Comparison of ENCODE assay signal across 8 cellular contexts in genomic region chr5:139565411-139566305, GRCh38. TPM values are rescaled to one million over a fixed set of nuclear protein-coding genes. Genes with fewer than 3 reads are reported as not detected.
DNase-seq lines count a peak whose midpoint lies in the region; ATAC-seq, FAIRE-seq and TF ChIP-seq lines count a peak whose summit lies in the region.

No MANE protein-coding gene starts in this region.

- H3K27me3 ChIP-seq in esophagus squamous epithelium, result no peaks in the 10 kb centered on the region

- no peak for ATAC-seq in A549
- peak; percentile 42 for ATAC-seq in GM19043 (IDR thresholded peaks at IDR 0.05; ENCODE audit: low read depth, unreplicated experiment)
- peak; percentile 35 for ATAC-seq in HG03575 (IDR thresholded peaks at IDR 0.05; ENCODE audit: extremely low read depth, insufficient number of reproducible peaks, low FRiP score, unreplicated experiment)

- TF ChIP-seq RAD21 in A549 (conservative IDR thresholded peaks at IDR 0.05 in 1 of 2, IDR thresholded peaks at IDR 0.05 in 1 of 2), result no peak

- H3K4me1 ChIP-seq in A549 (peaks cover 39% of the 10 kb centered on the region), esophagus squamous epithelium (peaks cover 20 to 87% (median 57%) of the 10 kb centered on the region in 3 donors)

- peaks cover 63% of the 10 kb centered on the region for H3K36me3 Mint-ChIP-seq in activated CD4-positive, alpha-beta T cell treated with anti-CD3 and anti-CD28 coated beads, Interleukin-2, amount 10 ng/mL, durations not matched to agents 7 days and 5 days (ENCODE audit: low read depth)

- peak overlapping the region; percentile 96 for H3K27ac Mint-ChIP-seq in activated CD4-positive, alpha-beta T cell treated with anti-CD3 and anti-CD28 coated beads, Interleukin-2, amount 10 ng/mL, durations not matched to agents 7 days and 5 days

- H3K4me3 ChIP-seq in A549 (no peak overlapping the region), esophagus squamous epithelium (peak overlapping the region in 1 of 4 donors; percentile 24)

- no peak for DNase-seq in A549 (ENCODE audit: low read depth in 1 of 2, low spot score in 1 of 2)
- peak; percentile 82 for DNase-seq in activated CD4-positive, alpha-beta T cell treated with anti-CD3 and anti-CD28 coated beads, Interleukin-2, amount 10 ng/mL, durations not matched to agents 7 days and 5 days
- DNase-seq in esophagus squamous epithelium (lab: John Stamatoyannopoulos, UW), result no peak
- peak; percentile 26 for DNase-seq in stimulated activated CD4-positive, alpha-beta T cell treated with anti-CD3 and anti-CD28 coated beads, Interleukin-4, amount 100 ng/mL, for 24 hours
- no peak for DNase-seq in NCI-H2196 treated with DMSO at 0.1 percent for 48 hours (lab: John Stamatoyannopoulos, UW; ENCODE audit: unreplicated experiment)
- no peak for DNase-seq in globus pallidus (ENCODE audit: low spot score)

- no peak for TF ChIP-seq EP300 in A549 (IDR thresholded peaks at IDR 0.05)

- FAIRE-seq in A549 (lab: Jason Lieb, UNC), result no peak

- H3K4me3 Mint-ChIP-seq in activated CD4-positive, alpha-beta T cell treated with anti-CD3 and anti-CD28 coated beads, Interleukin-2, amount 10 ng/mL, durations not matched to agents 7 days and 5 days, result peak overlapping the region; percentile 89

- WGBS in A549 (ENCODE audit: missing lambda C conversion rate), result 88% methylated on average over 6 of the region's 6 CpGs
- 21 to 75% methylated on average over 2 to 6 of the region's 6 CpGs for WGBS in esophagus squamous epithelium, 2 donors

- H3K4me1 Mint-ChIP-seq in activated CD4-positive, alpha-beta T cell treated with anti-CD3 and anti-CD28 coated beads, Interleukin-2, amount 10 ng/mL, durations not matched to agents 7 days and 5 days, result peaks cover 70% of the 10 kb centered on the region

- intact Hi-C loops in esophagus squamous epithelium (cut with DNase I), result no loop called here

- no peaks in the 10 kb centered on the region for H3K9me3 Mint-ChIP-seq in activated CD4-positive, alpha-beta T cell treated with anti-CD3 and anti-CD28 coated beads, Interleukin-2, amount 10 ng/mL, durations not matched to agents 7 days and 5 days

- H3K9me3 ChIP-seq in A549, result no peaks in the 10 kb centered on the region
- H3K9me3 ChIP-seq in esophagus squamous epithelium, result no peaks in the 10 kb centered on the region

- H3K4me2 ChIP-seq in A549, result 0 out of 3 replicates have a peak overlapping the region, but pooled peaks have one; percentile 3

- POLR2A ChIA-PET in A549 (lab: Yijun Ruan, JAX), result interaction anchor here (0.7 kb wide), 1 partner anchor 70 kb away, joined by 4 read pairs; no protein-coding TSS in a partner anchor
- POLR2A ChIA-PET in activated CD4-positive, alpha-beta T cell treated with anti-CD3 and anti-CD28 coated beads, Interleukin-2, amount 10 ng/mL, durations not matched to agents 7 days and 5 days (lab: Charles Lee), result interaction anchor here (1.1 kb wide), 1 partner anchor 19 kb away, joined by 3 read pairs; no protein-coding TSS in a partner anchor

- TF ChIP-seq POLR2A in A549 (IDR thresholded peaks at IDR 0.05; ENCODE audit: low read length) (no peak), esophagus squamous epithelium (IDR thresholded peaks at IDR 0.05) (no peak)

- CTCF ChIA-PET in A549 (lab: Yijun Ruan, JAX), result interaction anchor here (0.6 to 2.8 kb wide), 8 partner anchors 9 to 202 kb away, joined by 3 to 13 read pairs (median 3); no protein-coding TSS in a partner anchor
- CTCF ChIA-PET in activated CD4-positive, alpha-beta T cell treated with anti-CD3 and anti-CD28 coated beads, Interleukin-2, amount 10 ng/mL, durations not matched to agents 7 days and 5 days (lab: Charles Lee), result interaction anchor here (0.6 to 1.5 kb wide), 7 partner anchors 9 to 145 kb away, joined by 3 to 4 read pairs (median 3); no protein-coding TSS in a partner anchor

- no peak overlapping the region for H3K27ac ChIP-seq in A549
- H3K27ac ChIP-seq in esophagus squamous epithelium, result peak overlapping the region in 3 of 4 donors; percentile 36 to 42 (median 40)

- H3K27me3 Mint-ChIP-seq in activated CD4-positive, alpha-beta T cell treated with anti-CD3 and anti-CD28 coated beads, Interleukin-2, amount 10 ng/mL, durations not matched to agents 7 days and 5 days, result no peaks in the 10 kb centered on the region

- peaks cover 0 to 44% (median 0%) of the 10 kb centered on the region in 3 donors for H3K36me3 ChIP-seq in esophagus squamous epithelium

- TF ChIP-seq CTCF in A549 (IDR thresholded peaks at IDR 0.05) (no peak), esophagus squamous epithelium (IDR thresholded peaks at IDR 0.05) (no peak)

TF ChIP-seq in A549, 52 proteins besides CTCF, POLR2A, EP300 and RAD21:
- TF ChIP-seq SREBF2 (IDR thresholded peaks at IDR 0.05) (no peak), HMGXB4 (CRISPR knock-in tag; IDR thresholded peaks at IDR 0.05; ENCODE audit: borderline replicate concordance) (no peak), ZC3H11A (IDR thresholded peaks at IDR 0.05) (no peak), TFCP2L1 (CRISPR knock-in tag; IDR thresholded peaks at IDR 0.05) (no peak), HOXA7 (CRISPR knock-in tag; IDR thresholded peaks at IDR 0.05) (no peak), MYC (IDR thresholded peaks at IDR 0.05; ENCODE audit: borderline replicate concordance, low read length) (no peak), HEYL (CRISPR knock-in tag; IDR thresholded peaks at IDR 0.05) (no peak)

RNA-seq across cellular contexts. Expression of gene UBE2D2, which starts 4.5 kb away (rescaled TPM):
- 74.8 and 92.9 TPM in 2 replicates for polyA plus RNA-seq in A549 (2011; rRNA removed)
- polyA plus RNA-seq in A549 (2012; cell fraction: cytosol; rRNA removed), result 29.7 and 31.5 TPM in 2 replicates
- polyA plus RNA-seq in A549 (2012; cell fraction: nucleus; rRNA removed), result 15.0 and 21.9 TPM in 2 replicates
- polyA plus RNA-seq in A549 (2017; fragmentation: RNase III; extraction: RNeasy Plus Mini Kit Qiagen cat#74134 plus additional on column Dnase treatment), result 114 to 116 TPM (median 115 TPM) in 3 replicates
- 28.8 and 30.3 TPM in 2 replicates for polyA minus RNA-seq in A549 (2011; rRNA and poly(A)+ RNA removed)
- 100 to 1,000 TPM; 231 to 265 TPM for total RNA-seq in activated CD4-positive, alpha-beta T cell treated with anti-CD3 and anti-CD28 coated beads, Interleukin-2, amount 10 ng/mL, durations not matched to agents 7 days and 5 days
- total RNA-seq in esophagus squamous epithelium, result 10 to 100 TPM; 63.7 to 85.4 (median 81.1) TPM

Comparison
In these comparisons a context has a peak if more than half of its experiments do, and no peak if none do; other contexts are left out.
1. ATAC-seq: peak in GM19043 (single experiment) and HG03575 (single experiment); none in A549 (0 of 2).
2. DNase-seq: peak in activated CD4-positive, alpha-beta T cell treated with anti-CD3 and anti-CD28 coated beads, Interleukin-2, amount 10 ng/mL, durations not matched to agents 7 days and 5 days (single experiment) and stimulated activated CD4-positive, alpha-beta T cell treated with anti-CD3 and anti-CD28 coated beads, Interleukin-4, amount 100 ng/mL, for 24 hours (single experiment); none in A549 (0 of 2), esophagus squamous epithelium (single experiment), NCI-H2196 treated with DMSO at 0.1 percent for 48 hours (single experiment) and globus pallidus (single experiment).
3. H3K27ac ChIP-seq: peak in esophagus squamous epithelium (3 of 4); none in A549 (0 of 2).